Comparison of ENCODE assay signal across 14 cellular contexts in the genomic region with DNA sequence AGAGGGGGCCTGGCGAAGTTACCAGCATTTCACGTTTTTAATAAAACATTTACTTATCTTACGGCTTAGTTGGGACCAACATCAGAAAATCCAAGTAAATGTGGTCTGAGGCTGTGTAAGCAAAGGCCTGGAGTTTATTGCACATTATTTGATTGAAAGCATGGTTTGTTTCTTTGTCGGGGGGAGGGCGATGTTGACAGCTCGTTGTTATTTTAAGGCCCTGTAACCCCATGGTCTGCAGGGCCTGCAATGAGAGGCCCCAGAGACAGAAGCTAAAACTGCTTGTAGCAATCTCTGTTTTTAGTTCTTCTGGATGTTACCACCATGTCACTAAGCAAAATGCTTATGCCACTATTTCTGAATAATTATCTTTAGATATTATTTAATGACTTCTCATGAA.
"Had no signal": no experiment of that assay in that cellular context is flagged by ENCODE, and none has a peak within 500 bp of the region (broad histone marks: within the 10 kb centered on the region; RNA-seq: fewer than 3 reads in every experiment).

No MANE protein-coding gene starts in this region.

- ATAC-seq: sciatic nerve; SK-N-SH treated with all-trans-retinoic acid at 6 μM for 48 hours; stimulated activated effector memory CD8-positive, alpha-beta T cell treated with anti-CD3 and anti-CD28 coated beads, Interleukin-12 subunit alpha, Interleukin-12 subunit beta, amount 100 ng/mL, for 72 hours had no signal

- H3K27ac Mint-ChIP-seq: activated T-helper 2 cell treated with anti-CD3 and anti-CD28 coated beads, Interferon-gamma antibody, Interleukin-2, Interleukin-4, amounts not matched to agents 10 μg/mL and 5 μg/mL and 100 μg/mL, durations not matched to agents 14 hours and 24 hours and 36 hours; naive B cell; stimulated activated effector memory CD8-positive, alpha-beta T cell treated with anti-CD3 and anti-CD28 coated beads, Interleukin-12 subunit alpha, Interleukin-12 subunit beta, amount 100 ng/mL, for 72 hours had no signal

- H3K36me3 ChIP-seq: colonic mucosa had no signal

- H3K27me3 ChIP-seq: colonic mucosa, esophagus squamous epithelium had no signal

- H3K9me3 Mint-ChIP-seq: activated T-helper 2 cell treated with anti-CD3 and anti-CD28 coated beads, Interferon-gamma antibody, Interleukin-2, Interleukin-4, amounts not matched to agents 10 μg/mL and 5 μg/mL and 100 μg/mL, durations not matched to agents 14 hours and 24 hours and 36 hours; naive B cell; stimulated activated effector memory CD8-positive, alpha-beta T cell treated with anti-CD3 and anti-CD28 coated beads, Interleukin-12 subunit alpha, Interleukin-12 subunit beta, amount 100 ng/mL, for 72 hours had no signal

- DNase-seq: activated CD4-positive, alpha-beta T cell treated with anti-CD3 and anti-CD28 coated beads for 1 hour; activated CD4-positive, alpha-beta T cell treated with anti-CD3 and anti-CD28 coated beads, Interleukin-2, amount 50 U/mL, for 4 hours; activated naive CD4-positive, alpha-beta T cell treated with anti-CD3 and anti-CD28 coated beads, Interleukin-2, amount 50 U/mL, for 16 hours; caudate nucleus; colonic mucosa; esophagus squamous epithelium; naive B cell; T-helper 1 cell; T1000 had no signal

- H3K36me3 Mint-ChIP-seq: naive B cell had no signal

- H3K27ac ChIP-seq: colonic mucosa, esophagus squamous epithelium, VCaP had no signal

- H3K4me3 Mint-ChIP-seq: naive B cell; stimulated activated effector memory CD8-positive, alpha-beta T cell treated with anti-CD3 and anti-CD28 coated beads, Interleukin-12 subunit alpha, Interleukin-12 subunit beta, amount 100 ng/mL, for 72 hours had no signal

- H3K9me3 ChIP-seq: colonic mucosa, esophagus squamous epithelium had no signal

- H3K4me3 ChIP-seq: colonic mucosa, esophagus squamous epithelium had no signal

- H3K4me1 ChIP-seq: colonic mucosa had no signal
